In the genomic region with DNA sequence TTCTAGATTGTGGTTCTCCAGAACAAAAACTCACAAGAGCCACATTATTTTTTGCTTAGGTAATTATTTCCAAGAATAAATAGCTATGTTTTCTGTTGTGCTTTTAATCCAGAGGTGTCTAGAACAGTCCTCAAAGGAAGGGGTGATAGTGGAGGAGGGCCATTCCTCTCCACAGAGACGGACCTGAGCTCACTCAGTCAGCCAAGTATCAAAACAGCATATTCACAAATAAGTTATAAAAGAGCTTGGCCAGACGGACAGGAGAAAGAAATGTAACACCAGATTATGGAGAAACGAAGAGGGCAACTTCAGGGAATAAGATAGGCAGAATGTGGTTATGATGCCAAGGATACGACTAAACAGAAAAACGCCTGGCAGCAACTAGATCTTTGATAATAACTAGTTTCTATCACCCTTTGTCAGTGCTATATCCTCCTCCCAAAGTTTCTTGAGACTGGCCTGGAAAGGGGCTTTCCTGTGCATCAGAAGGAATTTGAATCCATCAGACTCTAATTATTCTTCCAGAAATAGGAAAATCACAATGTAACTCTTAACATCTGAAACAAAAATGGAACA, we compare ENCODE assay signal across 1 cellular context.
TF ChIP-seq lines count a peak whose summit lies in the region.

No MANE protein-coding gene starts in this region.

TF ChIP-seq in IMR-90, 13 proteins besides CTCF, POLR2A, EP300 and RAD21 (continued from another document):
- TF ChIP-seq, protein P1, sequence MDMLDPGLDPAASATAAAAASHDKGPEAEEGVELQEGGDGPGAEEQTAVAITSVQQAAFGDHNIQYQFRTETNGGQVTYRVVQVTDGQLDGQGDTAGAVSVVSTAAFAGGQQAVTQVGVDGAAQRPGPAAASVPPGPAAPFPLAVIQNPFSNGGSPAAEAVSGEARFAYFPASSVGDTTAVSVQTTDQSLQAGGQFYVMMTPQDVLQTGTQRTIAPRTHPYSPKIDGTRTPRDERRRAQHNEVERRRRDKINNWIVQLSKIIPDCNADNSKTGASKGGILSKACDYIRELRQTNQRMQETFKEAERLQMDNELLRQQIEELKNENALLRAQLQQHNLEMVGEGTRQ (IDR thresholded peaks at IDR 0.05; ENCODE audit: low read depth, low read length): no peak
- TF ChIP-seq CEBPB (IDR thresholded peaks at IDR 0.05; ENCODE audit: low read depth, low read length): no peak
- no peak for TF ChIP-seq ELK1 (IDR thresholded peaks at IDR 0.05; ENCODE audit: borderline replicate concordance, low read depth, low read length)
- TF ChIP-seq CHD1 (IDR thresholded peaks at IDR 0.05; ENCODE audit: low read depth, low read length): no peak
- TF ChIP-seq RFX5 (IDR thresholded peaks at IDR 0.05; ENCODE audit: low read depth, low read length): no peak
- TF ChIP-seq BHLHE40 (IDR thresholded peaks at IDR 0.05; ENCODE audit: low read depth, low read length): no peak
- TF ChIP-seq FOS (IDR thresholded peaks at IDR 0.05; ENCODE audit: low read depth, low read length): no peak
- TF ChIP-seq SMC3 (IDR thresholded peaks at IDR 0.05; ENCODE audit: low read depth, low read length): no peak
- TF ChIP-seq MXI1 (IDR thresholded peaks at IDR 0.05; ENCODE audit: borderline replicate concordance, low read depth, low read length): no peak
- TF ChIP-seq NFE2L2 (IDR thresholded peaks at IDR 0.05; ENCODE audit: low read depth, low read length): no peak
